ENCODE assay signal across 7 cellular contexts in the genomic region with DNA sequence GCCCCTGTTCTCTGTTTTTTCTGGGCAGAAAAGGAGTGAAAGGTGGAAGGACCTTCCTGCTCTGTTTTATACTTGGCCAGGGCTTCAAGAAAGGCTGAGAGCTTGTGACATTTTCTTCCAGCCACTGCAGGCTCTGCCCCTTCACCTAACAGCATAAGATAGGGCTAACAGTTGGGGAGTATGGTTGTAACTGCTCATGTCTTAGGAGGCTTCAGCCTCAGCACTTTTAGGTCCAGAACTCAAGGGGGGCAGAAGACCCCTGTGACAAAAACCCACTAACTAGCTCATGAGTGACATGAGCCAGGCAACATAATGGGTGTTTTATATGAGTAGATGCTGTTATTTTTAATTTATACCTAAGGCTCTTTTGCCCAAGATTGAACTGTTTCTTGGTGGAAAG. TPM values are rescaled to one million over a fixed set of nuclear protein-coding genes. Genes with fewer than 3 reads are reported as not detected.
DNase-seq lines count a peak whose midpoint lies in the region; ATAC-seq and TF ChIP-seq lines count a peak whose summit lies in the region.
"Had no signal": no experiment of that assay in that cellular context is flagged by ENCODE, and none has a peak within 500 bp of the region (broad histone marks: within the 10 kb centered on the region; RNA-seq: fewer than 3 reads in every experiment).

No MANE protein-coding gene starts in this region.

- H3K4me3 ChIP-seq in skeletal muscle cell (ENCODE audit: low read depth, low read length), result peak overlapping the region; percentile 17

- peaks cover 70% of the 10 kb centered on the region for H3K36me3 Mint-ChIP-seq in brain

- POLR2A ChIA-PET in RWPE1 (lab: Yijun Ruan, JAX; ENCODE audit: low non-redundant PET), result interaction anchor here (0.6 kb wide), 1 partner anchor 262 kb away, joined by 3 read pairs; no protein-coding TSS in a partner anchor

- H3K27ac Mint-ChIP-seq in brain, result peak overlapping the region in 3 of 5 experiments; percentile 79 to 90 (median 81)

- no peak for TF ChIP-seq CTCF in RWPE1 (conservative IDR thresholded peaks at IDR 0.05; ENCODE audit: low read depth)
- TF ChIP-seq CTCF in brain (conservative IDR thresholded peaks at IDR 0.05), result no peak

- H3K27me3 Mint-ChIP-seq in brain, result peaks cover 13% of the 10 kb centered on the region

- peak overlapping the region; percentile 63 to 88 (median 77) for H3K4me3 Mint-ChIP-seq in brain

- peak overlapping the region; percentile 99 for H3K27ac ChIP-seq in RWPE1

- CTCF ChIA-PET in RWPE1 (lab: Yijun Ruan, JAX), result interaction anchor here (0.7 to 1.2 kb wide), 2 partner anchors 13 to 28 kb away, joined by 6 read pairs; no protein-coding TSS in a partner anchor

- DNase-seq in RWPE1 (ENCODE audit: low spot score), result no peak
- no peak for DNase-seq in skeletal muscle cell (ENCODE audit: low read depth)
- DNase-seq in glomerular visceral epithelial cell (ENCODE audit: extremely low spot score), result no peak
- DNase-seq: DMS53; effector memory CD4-positive, alpha-beta T cell had no signal

- no peaks in the 10 kb centered on the region for H3K9me3 Mint-ChIP-seq in brain

- peaks cover 50% of the 10 kb centered on the region for H3K4me1 Mint-ChIP-seq in brain

- ATAC-seq in GM21528 (IDR thresholded peaks at IDR 0.05; ENCODE audit: low FRiP score, unreplicated experiment), result no peak

RNA-seq across cellular contexts. Expression of gene ALDOA, which starts 4.9 kb away (rescaled TPM):
- 1,509 TPM for polyA plus RNA-seq in brain (ENCODE audit: insufficient read depth, low read depth, low replicate concordance)

RNA-seq across cellular contexts. Expression of gene PPP4C, which starts 5.3 kb away (rescaled TPM):
- 105 TPM for polyA plus RNA-seq in brain (ENCODE audit: insufficient read depth, low read depth, low replicate concordance)

RNA-seq across cellular contexts. Expression of gene TBX6, which starts 21.2 kb away (rescaled TPM):
- polyA plus RNA-seq in brain (ENCODE audit: insufficient read depth, low read depth, low replicate concordance), result 2.0 TPM

RNA-seq across cellular contexts. Expression of gene YPEL3, which starts 25.5 kb away (rescaled TPM):
- polyA plus RNA-seq in brain (ENCODE audit: insufficient read depth, low read depth, low replicate concordance), result 277 TPM

RNA-seq across cellular contexts. Expression of gene TLCD3B, which starts 39.4 kb away (rescaled TPM):
- polyA plus RNA-seq in brain (ENCODE audit: insufficient read depth, low read depth, low replicate concordance), result 186 TPM
